9 cellular contexts compared by ENCODE assay signal in the genomic region with DNA sequence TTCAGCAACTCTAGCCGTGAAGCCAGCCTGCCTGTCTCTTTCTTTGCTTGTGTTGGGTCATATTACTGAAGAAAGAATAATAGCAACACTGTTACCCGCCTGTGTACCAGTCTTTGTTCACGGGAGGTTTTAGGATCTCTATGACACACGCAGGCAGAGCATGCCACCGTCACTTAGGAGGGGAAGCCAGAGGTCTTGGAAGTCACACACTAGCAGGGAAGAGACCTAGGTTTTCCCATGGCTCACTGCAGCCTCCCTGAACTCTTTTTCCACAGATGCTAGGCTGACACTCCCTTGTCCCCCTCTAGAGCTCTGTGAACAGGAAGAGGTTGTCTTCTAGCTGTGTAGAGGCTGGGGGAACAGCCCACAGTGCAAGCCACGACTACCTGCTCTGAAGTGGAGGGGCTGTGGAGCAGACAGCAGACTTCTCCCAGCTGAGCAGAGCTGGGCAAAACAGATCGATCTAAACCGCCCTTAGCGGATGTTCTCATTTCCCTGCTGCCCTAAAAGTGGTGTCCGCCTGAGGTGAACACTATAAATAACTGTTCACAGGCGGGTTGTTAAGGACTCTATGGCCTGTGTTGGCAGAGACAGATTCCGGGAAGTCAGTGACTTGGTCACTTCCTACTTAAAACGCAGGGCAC.
DNase-seq lines count a peak whose midpoint lies in the region; ATAC-seq and TF ChIP-seq lines count a peak whose summit lies in the region.
"Had no signal": no experiment of that assay in that cellular context is flagged by ENCODE, and none has a peak within 500 bp of the region (broad histone marks: within the 10 kb centered on the region; RNA-seq: fewer than 3 reads in every experiment).

No MANE protein-coding gene starts in this region.

- CTCF ChIA-PET in HEK293 (lab: Yijun Ruan, JAX) = interaction anchor here (0.7 to 1.4 kb wide), 3 partner anchors 16 to 289 kb away, joined by 3 read pairs; no protein-coding TSS in a partner anchor

- intact Hi-C loops in heart left ventricle (cut with DNase I) = loop anchor here in 1 of 10 donors (5.0 kb wide), 2 partner anchors 119 to 201 kb away; partner anchors contain the start of gene RHOU

- peak overlapping the region; percentile 64 to 79 (median 75) for H3K9ac ChIP-seq in skeletal muscle tissue (ENCODE audit: low read depth in 1 of 3, low read length in 3 of 3)

- peak; percentile 73 for DNase-seq in SK-MEL-5 (ENCODE audit: low read depth, low spot score)
- peak in 4 of 5 donors; percentile 39 to 57 (median 48) for DNase-seq in heart left ventricle
- no peak for DNase-seq in activated CD4-positive, CD25-positive, alpha-beta regulatory T cell treated with anti-CD3 and anti-CD28 coated beads, Interleukin-2, amount 50 U/mL, for 72 hours

- H3K27me3 ChIP-seq in heart left ventricle (peaks cover 0 to 2% (median 0%) of the 10 kb centered on the region in 9 donors), skeletal muscle tissue (ENCODE audit: control insufficient read depth in 3 of 3, insufficient read depth in 3 of 3, low read length in 3 of 3) (no peaks in the 10 kb centered on the region)

- H3K36me3 ChIP-seq in HEK293 (ENCODE audit: control insufficient read depth in 2 of 2, insufficient read depth in 1 of 2, low read length in 2 of 2) (no peaks in the 10 kb centered on the region), heart left ventricle (no peaks in the 10 kb centered on the region), skeletal muscle tissue (ENCODE audit: control insufficient read depth in 3 of 3, insufficient read depth in 3 of 3, low read length in 3 of 3) (no peaks in the 10 kb centered on the region)

- H3K27ac ChIP-seq in HEK293 (ENCODE audit: extremely low read depth, low read depth, low read length) (no peak overlapping the region), heart left ventricle (peak overlapping the region; percentile 39 to 89 (median 69)), skeletal muscle tissue (ENCODE audit: low read depth, low read length) (peak overlapping the region; percentile 83)

- H3K4me3 ChIP-seq in HEK293 (ENCODE audit: low read depth, low read length) (no peak overlapping the region), heart left ventricle (peak overlapping the region in 2 of 12 donors; percentile 19 to 30), skeletal muscle tissue (ENCODE audit: low read length in 3 of 3) (peak overlapping the region; percentile 6 to 64 (median 24))

- H3K4me1 ChIP-seq in HEK293 (ENCODE audit: control insufficient read depth, insufficient read depth, low read length) (peaks cover 7% of the 10 kb centered on the region), heart left ventricle (peaks cover 0 to 66% (median 17%) of the 10 kb centered on the region in 12 donors), skeletal muscle tissue (ENCODE audit: control insufficient read depth in 3 of 3, insufficient read depth in 3 of 3, low read length in 3 of 3) (peaks cover 20 to 26% (median 22%) of the 10 kb centered on the region in 3 donors)

- in situ Hi-C loops in SK-MEL-5 (cut with HindIII; ENCODE audit: low pct_unique_long_range_greater_than_20kb, low sequenced_read_pairs) = no loop called here

- 23 to 32% (median 26%) methylated on average over 13 of the region's 13 CpGs for WGBS in heart left ventricle, 4 donors

- no peak for TF ChIP-seq CTCF in HEK293 (tag by site-specific recombination; IDR thresholded peaks at IDR 0.05)
- TF ChIP-seq CTCF in heart left ventricle (IDR thresholded peaks at IDR 0.05) = no peak

- H3K9me3 ChIP-seq in HEK293 (ENCODE audit: control insufficient read depth, insufficient read depth, low read depth, low read length) (no peaks in the 10 kb centered on the region), heart left ventricle (no peaks in the 10 kb centered on the region), skeletal muscle tissue (ENCODE audit: control insufficient read depth in 3 of 3, low read length in 3 of 3) (no peaks in the 10 kb centered on the region)

- POLR2A ChIA-PET in HEK293 (lab: Yijun Ruan, JAX) = no interaction called here

- peak; percentile 80 to 93 (median 88) for ATAC-seq in heart left ventricle
- ATAC-seq in HG03097 (IDR thresholded peaks at IDR 0.05; ENCODE audit: low FRiP score, unreplicated experiment) = no peak
- ATAC-seq in HG03565 (IDR thresholded peaks at IDR 0.05; ENCODE audit: unreplicated experiment) = no peak
- no peak for ATAC-seq in GM18907 (IDR thresholded peaks at IDR 0.05; ENCODE audit: unreplicated experiment)
- ATAC-seq: HCT116 had no signal

- peak in 1 of 2 donors; percentile 37 for TF ChIP-seq POLR2A in heart left ventricle (IDR thresholded peaks at IDR 0.05)

TF ChIP-seq in HEK293, 187 proteins besides CTCF, POLR2A, EP300 and RAD21:
- TF ChIP-seq, protein P1, sequence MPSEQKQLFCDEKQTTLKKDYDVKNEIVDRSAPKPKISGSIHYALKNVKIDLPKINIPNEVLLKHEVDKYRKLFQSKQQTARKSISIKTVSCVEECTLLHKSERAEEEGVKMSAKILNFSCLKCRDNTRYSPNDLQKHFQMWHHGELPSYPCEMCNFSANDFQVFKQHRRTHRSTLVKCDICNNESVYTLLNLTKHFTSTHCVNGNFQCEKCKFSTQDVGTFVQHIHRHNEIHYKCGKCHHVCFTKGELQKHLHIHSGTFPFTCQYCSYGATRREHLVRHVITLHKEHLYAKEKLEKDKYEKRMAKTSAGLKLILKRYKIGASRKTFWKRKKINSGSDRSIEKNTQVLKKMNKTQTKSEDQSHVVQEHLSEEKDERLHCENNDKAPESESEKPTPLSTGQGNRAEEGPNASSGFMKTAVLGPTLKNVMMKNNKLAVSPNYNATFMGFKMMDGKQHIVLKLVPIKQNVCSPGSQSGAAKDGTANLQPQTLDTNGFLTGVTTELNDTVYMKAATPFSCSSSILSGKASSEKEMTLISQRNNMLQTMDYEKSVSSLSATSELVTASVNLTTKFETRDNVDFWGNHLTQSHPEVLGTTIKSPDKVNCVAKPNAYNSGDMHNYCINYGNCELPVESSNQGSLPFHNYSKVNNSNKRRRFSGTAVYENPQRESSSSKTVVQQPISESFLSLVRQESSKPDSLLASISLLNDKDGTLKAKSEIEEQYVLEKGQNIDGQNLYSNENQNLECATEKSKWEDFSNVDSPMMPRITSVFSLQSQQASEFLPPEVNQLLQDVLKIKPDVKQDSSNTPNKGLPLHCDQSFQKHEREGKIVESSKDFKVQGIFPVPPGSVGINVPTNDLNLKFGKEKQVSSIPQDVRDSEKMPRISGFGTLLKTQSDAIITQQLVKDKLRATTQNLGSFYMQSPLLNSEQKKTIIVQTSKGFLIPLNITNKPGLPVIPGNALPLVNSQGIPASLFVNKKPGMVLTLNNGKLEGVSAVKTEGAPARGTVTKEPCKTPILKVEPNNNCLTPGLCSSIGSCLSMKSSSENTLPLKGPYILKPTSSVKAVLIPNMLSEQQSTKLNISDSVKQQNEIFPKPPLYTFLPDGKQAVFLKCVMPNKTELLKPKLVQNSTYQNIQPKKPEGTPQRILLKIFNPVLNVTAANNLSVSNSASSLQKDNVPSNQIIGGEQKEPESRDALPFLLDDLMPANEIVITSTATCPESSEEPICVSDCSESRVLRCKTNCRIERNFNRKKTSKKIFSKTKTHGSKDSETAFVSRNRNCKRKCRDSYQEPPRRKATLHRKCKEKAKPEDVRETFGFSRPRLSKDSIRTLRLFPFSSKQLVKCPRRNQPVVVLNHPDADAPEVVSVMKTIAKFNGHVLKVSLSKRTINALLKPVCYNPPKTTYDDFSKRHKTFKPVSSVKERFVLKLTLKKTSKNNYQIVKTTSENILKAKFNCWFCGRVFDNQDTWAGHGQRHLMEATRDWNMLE (tag by site-specific recombination; conservative IDR thresholded peaks at IDR 0.05; ENCODE audit: low read depth) = no peak
- TF ChIP-seq ZNF837 (tag by site-specific recombination; IDR thresholded peaks at IDR 0.05) = no peak
- TF ChIP-seq ZNF561 (tag by site-specific recombination; IDR thresholded peaks at IDR 0.05; ENCODE audit: borderline replicate concordance) = no peak
- TF ChIP-seq ZNF341 (tag by site-specific recombination; IDR thresholded peaks at IDR 0.05; ENCODE audit: low read depth) = 0 out of 2 replicates have a peak, but pooled peaks have one; percentile 2
- no peak for TF ChIP-seq MEIS1 (CRISPR knock-in tag; IDR thresholded peaks at IDR 0.05; ENCODE audit: borderline replicate concordance)
- peak; percentile 76; the same call in 1 of the 2 replicates for TF ChIP-seq TRIM28 (IDR thresholded peaks at IDR 0.05; ENCODE audit: borderline replicate concordance, low read length)
- no peak for TF ChIP-seq SP7 (tag by site-specific recombination; IDR thresholded peaks at IDR 0.05)

Comparison
In these comparisons a context has a peak if more than half of its experiments do, and no peak if none do; other contexts are left out.
1. ATAC-seq: peak in heart left ventricle (4 of 4); none in HG03097 (single experiment), HG03565 (single experiment) and GM18907 (single experiment).